In genomic region chr2:135951071-135951583, GRCh38 we compare ENCODE assay signal across 20 cellular contexts. TPM values are rescaled to one million over a fixed set of nuclear protein-coding genes. Genes with fewer than 3 reads are reported as not detected.
DNase-seq lines count a peak whose midpoint lies in the region; ATAC-seq and TF ChIP-seq lines count a peak whose summit lies in the region.
"Had no signal": no experiment of that assay in that cellular context is flagged by ENCODE, and none has a peak within 500 bp of the region (broad histone marks: within the 10 kb centered on the region; RNA-seq: fewer than 3 reads in every experiment).

No MANE protein-coding gene starts in this region.

- POLR2A ChIA-PET in WTC11 (lab: Charles Lee) = no interaction called here

- TF ChIP-seq CTCF in type B pancreatic cell (conservative IDR thresholded peaks at IDR 0.05) (no peak), WTC11 (IDR thresholded peaks at IDR 0.05) (no peak)

- no peaks in the 10 kb centered on the region for H3K27me3 ChIP-seq in MG63
- H3K27me3 ChIP-seq: ovary, Peyer's patch, sigmoid colon had no signal

- CTCF ChIA-PET in WTC11 (lab: Charles Lee) = interaction anchor here (0.6 kb wide), 2 partner anchors 25 to 105 kb away, joined by 3 to 4 read pairs; no protein-coding TSS in a partner anchor

- H3K9me3 Mint-ChIP-seq in activated naive CD8-positive, alpha-beta T cell (ENCODE audit: low read depth) = peaks cover 3% of the 10 kb centered on the region
- H3K9me3 Mint-ChIP-seq in activated naive CD8-positive, alpha-beta T cell treated with anti-CD3 and anti-CD28 coated beads, Interleukin-2, amount 50 U/mL, for 24 hours = peaks cover 5% of the 10 kb centered on the region
- H3K9me3 Mint-ChIP-seq in type B pancreatic cell (no peaks in the 10 kb centered on the region), WTC11 (peaks cover 9% of the 10 kb centered on the region; the same call in 1 of the 2 replicates)
- H3K9me3 Mint-ChIP-seq: activated naive CD4-positive, alpha-beta T cell treated with anti-CD3 and anti-CD28 coated beads for 36 hours had no signal

- peak overlapping the region; percentile 47 for H3K27ac Mint-ChIP-seq in activated naive CD8-positive, alpha-beta T cell
- H3K27ac Mint-ChIP-seq in activated naive CD8-positive, alpha-beta T cell treated with anti-CD3 and anti-CD28 coated beads, Interleukin-2, amount 50 U/mL, for 24 hours = no peak overlapping the region
- H3K27ac Mint-ChIP-seq in type B pancreatic cell (no peak overlapping the region), WTC11 (no peak overlapping the region)
- H3K27ac Mint-ChIP-seq: activated naive CD4-positive, alpha-beta T cell treated with anti-CD3 and anti-CD28 coated beads for 36 hours had no signal

- no peak for DNase-seq in activated naive CD8-positive, alpha-beta T cell treated with anti-CD3 and anti-CD28 coated beads, Interleukin-2, amount 50 U/mL, for 24 hours
- DNase-seq in NCI-H2029 (lab: John Stamatoyannopoulos, UW) = peak; percentile 26
- peak; percentile 21 for DNase-seq in RPMI7951 (ENCODE audit: low read depth)
- DNase-seq in type B pancreatic cell (ENCODE audit: extremely low spot score, unreplicated experiment) = no peak
- no peak for DNase-seq in WTC11 (ENCODE audit: low spot score)
- no peak for DNase-seq in MG63
- DNase-seq in DMS153 (lab: John Stamatoyannopoulos, UW) = no peak
- DNase-seq: activated CD4-positive, alpha-beta T cell treated with anti-CD3 and anti-CD28 coated beads for 48 hours; activated naive CD4-positive, alpha-beta T cell treated with anti-CD3 and anti-CD28 coated beads for 36 hours; GDM1; NCI-H1417 treated with DMSO at 0.1 percent for 48 hours; NCI-H510A treated with DMSO at 0.1 percent for 48 hours; Peyer's patch; sigmoid colon; stimulated activated naive CD4-positive, alpha-beta T cell treated with Interleukin-2 at 50 U/mL for 16 hours; trophoblast cell had no signal

- peaks cover 63% of the 10 kb centered on the region for H3K4me1 Mint-ChIP-seq in activated naive CD8-positive, alpha-beta T cell (ENCODE audit: low read depth)
- H3K4me1 Mint-ChIP-seq in activated naive CD8-positive, alpha-beta T cell treated with anti-CD3 and anti-CD28 coated beads, Interleukin-2, amount 50 U/mL, for 24 hours = peaks cover 60% of the 10 kb centered on the region
- H3K4me1 Mint-ChIP-seq in type B pancreatic cell (ENCODE audit: unreplicated experiment) (peaks cover 8% of the 10 kb centered on the region), WTC11 (peaks cover 15% of the 10 kb centered on the region)

- H3K36me3 Mint-ChIP-seq in activated naive CD8-positive, alpha-beta T cell = peaks cover 38% of the 10 kb centered on the region
- peaks cover 55% of the 10 kb centered on the region for H3K36me3 Mint-ChIP-seq in activated naive CD8-positive, alpha-beta T cell treated with anti-CD3 and anti-CD28 coated beads, Interleukin-2, amount 50 U/mL, for 24 hours (ENCODE audit: low read depth)
- H3K36me3 Mint-ChIP-seq in type B pancreatic cell = peaks cover 26% of the 10 kb centered on the region
- peaks cover 18% of the 10 kb centered on the region for H3K36me3 Mint-ChIP-seq in WTC11

- H3K9me3 ChIP-seq in MG63 = peaks cover 5% of the 10 kb centered on the region
- H3K9me3 ChIP-seq: ovary, Peyer's patch, sigmoid colon had no signal

- H3K36me3 ChIP-seq in MG63 = peaks cover 27% of the 10 kb centered on the region
- H3K36me3 ChIP-seq: ovary, Peyer's patch, sigmoid colon had no signal

- no peak for ATAC-seq in activated naive CD8-positive, alpha-beta T cell treated with anti-CD3 and anti-CD28 coated beads, Interleukin-2, amount 50 U/mL, for 24 hours
- no peak for ATAC-seq in WTC11

- H3K27me3 Mint-ChIP-seq in activated naive CD8-positive, alpha-beta T cell = no peaks in the 10 kb centered on the region
- H3K27me3 Mint-ChIP-seq in activated naive CD8-positive, alpha-beta T cell treated with anti-CD3 and anti-CD28 coated beads, Interleukin-2, amount 50 U/mL, for 24 hours = no peaks in the 10 kb centered on the region
- H3K27me3 Mint-ChIP-seq in type B pancreatic cell = no peaks in the 10 kb centered on the region
- no peaks in the 10 kb centered on the region for H3K27me3 Mint-ChIP-seq in WTC11 (ENCODE audit: low read depth)

- no peak overlapping the region for H3K4me3 Mint-ChIP-seq in activated naive CD8-positive, alpha-beta T cell
- no peak overlapping the region for H3K4me3 Mint-ChIP-seq in activated naive CD8-positive, alpha-beta T cell treated with anti-CD3 and anti-CD28 coated beads, Interleukin-2, amount 50 U/mL, for 24 hours
- H3K4me3 Mint-ChIP-seq in type B pancreatic cell (no peak overlapping the region), WTC11 (no peak overlapping the region)
- H3K4me3 Mint-ChIP-seq: activated naive CD4-positive, alpha-beta T cell treated with anti-CD3 and anti-CD28 coated beads for 36 hours had no signal

- no peak overlapping the region for H3K4me3 ChIP-seq in MG63
- H3K4me3 ChIP-seq: lung, ovary, Peyer's patch, sigmoid colon, SK-N-MC had no signal

TF ChIP-seq in WTC11, 78 proteins besides CTCF, POLR2A, EP300 and RAD21:
- TF ChIP-seq JAZF1 (CRISPR knock-in tag; IDR thresholded peaks at IDR 0.05) (no peak), ZNF219 (CRISPR knock-in tag; IDR thresholded peaks at IDR 0.05; ENCODE audit: borderline replicate concordance) (no peak), ZBTB21 (CRISPR knock-in tag; IDR thresholded peaks at IDR 0.05; ENCODE audit: borderline replicate concordance) (no peak), PRRX2 (CRISPR knock-in tag; IDR thresholded peaks at IDR 0.05) (no peak)

RNA-seq across cellular contexts. Expression of gene DARS1, which starts 34.3 kb away (rescaled TPM):
- 201 and 222 TPM in 2 replicates for total RNA-seq in RPMI7951 (2014; rRNA removed; shearing (Covaris generic))
- total RNA-seq in type B pancreatic cell (ENCODE audit: low replicate concordance) (46.0 and 58.4 TPM in 2 replicates), WTC11 (2021) (80.9 to 95.5 TPM (median 91.7 TPM) in 3 replicates)
- total RNA-seq in MG63 (2014; rRNA removed; shearing (Covaris generic); ENCODE audit: low replicate concordance) = 107 and 135 TPM in 2 replicates

Comparison
In these comparisons a context has a peak if more than half of its experiments do, and no peak if none do; other contexts are left out.
1. DNase-seq: peak in NCI-H2029 (single experiment) and RPMI7951 (single experiment); none in activated naive CD8-positive, alpha-beta T cell treated with anti-CD3 and anti-CD28 coated beads, Interleukin-2, amount 50 U/mL, for 24 hours (single experiment), type B pancreatic cell (single experiment), WTC11 (single experiment), MG63 (single experiment) and DMS153 (single experiment).